In the genomic region with DNA sequence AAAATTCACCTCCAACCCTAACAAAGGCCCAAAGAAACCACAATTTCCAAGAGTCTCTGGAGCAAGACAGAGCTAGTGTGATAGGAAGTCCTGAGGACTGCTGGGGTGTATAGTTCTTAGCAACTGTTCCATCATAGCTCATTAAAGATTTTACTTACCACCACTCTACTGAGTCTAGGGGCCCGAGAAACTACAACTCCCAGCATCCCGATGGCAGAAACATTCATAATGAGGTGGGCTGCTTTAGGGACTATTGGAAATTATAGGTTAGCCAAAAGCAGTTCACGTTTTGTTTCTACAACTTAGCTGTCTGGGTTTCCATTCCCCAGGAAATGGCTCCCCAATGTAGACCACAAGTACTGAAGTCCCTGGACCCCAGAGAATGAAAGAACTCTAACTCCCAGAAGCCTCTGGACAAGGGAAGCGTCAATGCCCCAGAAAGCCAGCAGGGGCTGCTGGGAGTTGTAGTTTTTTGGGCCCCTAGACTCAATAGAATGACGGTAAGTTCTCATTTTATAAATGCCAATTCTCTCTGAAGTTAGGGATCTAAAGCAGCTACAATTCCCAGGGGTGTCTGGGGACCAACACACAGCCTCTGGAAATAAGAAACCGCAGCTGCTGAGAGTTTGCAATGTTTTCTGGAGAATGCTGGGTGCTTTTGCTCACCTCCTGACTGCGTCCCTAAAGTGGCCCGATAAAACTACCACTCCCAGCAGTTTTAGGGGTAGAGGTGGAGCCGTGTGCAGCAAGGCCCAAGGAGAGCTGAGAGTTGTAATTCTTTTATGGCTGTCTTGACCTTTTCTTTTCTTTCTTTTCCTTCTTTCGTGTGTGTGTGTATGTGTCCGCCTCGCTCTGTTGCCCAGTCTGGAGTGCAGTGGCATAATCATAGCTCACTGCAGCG, we compare ENCODE assay signal across 1 cellular context.
TF ChIP-seq lines count a peak whose summit lies in the region.

No MANE protein-coding gene starts in this region.

TF ChIP-seq in HepG2, 621 proteins besides CTCF, POLR2A, EP300 and RAD21 (continues in another document):
- TF ChIP-seq HCFC1 (IDR thresholded peaks at IDR 0.05; ENCODE audit: low read depth, low read length): peak; percentile 70
- TF ChIP-seq, protein P1, sequence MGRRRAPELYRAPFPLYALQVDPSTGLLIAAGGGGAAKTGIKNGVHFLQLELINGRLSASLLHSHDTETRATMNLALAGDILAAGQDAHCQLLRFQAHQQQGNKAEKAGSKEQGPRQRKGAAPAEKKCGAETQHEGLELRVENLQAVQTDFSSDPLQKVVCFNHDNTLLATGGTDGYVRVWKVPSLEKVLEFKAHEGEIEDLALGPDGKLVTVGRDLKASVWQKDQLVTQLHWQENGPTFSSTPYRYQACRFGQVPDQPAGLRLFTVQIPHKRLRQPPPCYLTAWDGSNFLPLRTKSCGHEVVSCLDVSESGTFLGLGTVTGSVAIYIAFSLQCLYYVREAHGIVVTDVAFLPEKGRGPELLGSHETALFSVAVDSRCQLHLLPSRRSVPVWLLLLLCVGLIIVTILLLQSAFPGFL (CRISPR knock-in tag; IDR thresholded peaks at IDR 0.05): no peak
- TF ChIP-seq ZNF616 (CRISPR knock-in tag; IDR thresholded peaks at IDR 0.05; ENCODE audit: low read depth): no peak
- no peak for TF ChIP-seq ZNF251 (CRISPR knock-in tag; IDR thresholded peaks at IDR 0.05)
- TF ChIP-seq, protein P2, sequence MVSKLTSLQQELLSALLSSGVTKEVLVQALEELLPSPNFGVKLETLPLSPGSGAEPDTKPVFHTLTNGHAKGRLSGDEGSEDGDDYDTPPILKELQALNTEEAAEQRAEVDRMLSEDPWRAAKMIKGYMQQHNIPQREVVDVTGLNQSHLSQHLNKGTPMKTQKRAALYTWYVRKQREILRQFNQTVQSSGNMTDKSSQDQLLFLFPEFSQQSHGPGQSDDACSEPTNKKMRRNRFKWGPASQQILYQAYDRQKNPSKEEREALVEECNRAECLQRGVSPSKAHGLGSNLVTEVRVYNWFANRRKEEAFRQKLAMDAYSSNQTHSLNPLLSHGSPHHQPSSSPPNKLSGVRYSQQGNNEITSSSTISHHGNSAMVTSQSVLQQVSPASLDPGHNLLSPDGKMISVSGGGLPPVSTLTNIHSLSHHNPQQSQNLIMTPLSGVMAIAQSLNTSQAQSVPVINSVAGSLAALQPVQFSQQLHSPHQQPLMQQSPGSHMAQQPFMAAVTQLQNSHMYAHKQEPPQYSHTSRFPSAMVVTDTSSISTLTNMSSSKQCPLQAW (CRISPR knock-in tag; IDR thresholded peaks at IDR 0.05): no peak
- peak; percentile 97 for TF ChIP-seq THAP11 (CRISPR knock-in tag; IDR thresholded peaks at IDR 0.05)
- no peak for TF ChIP-seq ZNF329 (CRISPR knock-in tag; IDR thresholded peaks at IDR 0.05; ENCODE audit: low read depth)
- TF ChIP-seq, protein P3, sequence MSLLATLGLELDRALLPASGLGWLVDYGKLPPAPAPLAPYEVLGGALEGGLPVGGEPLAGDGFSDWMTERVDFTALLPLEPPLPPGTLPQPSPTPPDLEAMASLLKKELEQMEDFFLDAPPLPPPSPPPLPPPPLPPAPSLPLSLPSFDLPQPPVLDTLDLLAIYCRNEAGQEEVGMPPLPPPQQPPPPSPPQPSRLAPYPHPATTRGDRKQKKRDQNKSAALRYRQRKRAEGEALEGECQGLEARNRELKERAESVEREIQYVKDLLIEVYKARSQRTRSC (CRISPR knock-in tag; IDR thresholded peaks at IDR 0.05; ENCODE audit: low read depth): no peak
- peak; percentile 9; the same call in 1 of the 2 replicates for TF ChIP-seq GABPA (IDR thresholded peaks at IDR 0.05; ENCODE audit: low read depth, low read length)
- peak; percentile 81 for TF ChIP-seq GABPA (CRISPR knock-in tag; IDR thresholded peaks at IDR 0.05; ENCODE audit: low read depth)
- TF ChIP-seq ZNF326 (CRISPR knock-in tag; IDR thresholded peaks at IDR 0.05; ENCODE audit: borderline replicate concordance): no peak
- TF ChIP-seq ZNF124 (CRISPR knock-in tag; IDR thresholded peaks at IDR 0.05): no peak
- peak; percentile 40; the same call in 1 of the 2 replicates for TF ChIP-seq SUZ12 (IDR thresholded peaks at IDR 0.05; ENCODE audit: low read depth, low read length)
- no peak for TF ChIP-seq CCAR2 (optimal IDR thresholded peaks at IDR 0.05; ENCODE audit: low read depth, low read length)
- TF ChIP-seq ZNF256 (CRISPR knock-in tag; conservative IDR thresholded peaks at IDR 0.05): no peak
- TF ChIP-seq NFRKB (IDR thresholded peaks at IDR 0.05): no peak
- no peak for TF ChIP-seq MED1 (CRISPR knock-in tag; IDR thresholded peaks at IDR 0.05)
- TF ChIP-seq, protein P4, sequence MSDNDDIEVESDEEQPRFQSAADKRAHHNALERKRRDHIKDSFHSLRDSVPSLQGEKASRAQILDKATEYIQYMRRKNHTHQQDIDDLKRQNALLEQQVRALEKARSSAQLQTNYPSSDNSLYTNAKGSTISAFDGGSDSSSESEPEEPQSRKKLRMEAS (IDR thresholded peaks at IDR 0.05): no peak
- peak; percentile 29; the same call in 1 of the 2 replicates for TF ChIP-seq ATF1 (CRISPR knock-in tag; IDR thresholded peaks at IDR 0.05)
- TF ChIP-seq, protein P5, sequence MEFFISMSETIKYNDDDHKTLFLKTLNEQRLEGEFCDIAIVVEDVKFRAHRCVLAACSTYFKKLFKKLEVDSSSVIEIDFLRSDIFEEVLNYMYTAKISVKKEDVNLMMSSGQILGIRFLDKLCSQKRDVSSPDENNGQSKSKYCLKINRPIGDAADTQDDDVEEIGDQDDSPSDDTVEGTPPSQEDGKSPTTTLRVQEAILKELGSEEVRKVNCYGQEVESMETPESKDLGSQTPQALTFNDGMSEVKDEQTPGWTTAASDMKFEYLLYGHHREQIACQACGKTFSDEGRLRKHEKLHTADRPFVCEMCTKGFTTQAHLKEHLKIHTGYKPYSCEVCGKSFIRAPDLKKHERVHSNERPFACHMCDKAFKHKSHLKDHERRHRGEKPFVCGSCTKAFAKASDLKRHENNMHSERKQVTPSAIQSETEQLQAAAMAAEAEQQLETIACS (CRISPR knock-in tag; IDR thresholded peaks at IDR 0.05): no peak
- TF ChIP-seq, protein P6, sequence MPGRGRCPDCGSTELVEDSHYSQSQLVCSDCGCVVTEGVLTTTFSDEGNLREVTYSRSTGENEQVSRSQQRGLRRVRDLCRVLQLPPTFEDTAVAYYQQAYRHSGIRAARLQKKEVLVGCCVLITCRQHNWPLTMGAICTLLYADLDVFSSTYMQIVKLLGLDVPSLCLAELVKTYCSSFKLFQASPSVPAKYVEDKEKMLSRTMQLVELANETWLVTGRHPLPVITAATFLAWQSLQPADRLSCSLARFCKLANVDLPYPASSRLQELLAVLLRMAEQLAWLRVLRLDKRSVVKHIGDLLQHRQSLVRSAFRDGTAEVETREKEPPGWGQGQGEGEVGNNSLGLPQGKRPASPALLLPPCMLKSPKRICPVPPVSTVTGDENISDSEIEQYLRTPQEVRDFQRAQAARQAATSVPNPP (CRISPR knock-in tag; IDR thresholded peaks at IDR 0.05): no peak
- no peak for TF ChIP-seq MAFF (IDR thresholded peaks at IDR 0.05; ENCODE audit: low read depth, low read length)
- TF ChIP-seq ZNF235 (CRISPR knock-in tag; IDR thresholded peaks at IDR 0.05; ENCODE audit: borderline replicate concordance): no peak
- TF ChIP-seq, protein P7, sequence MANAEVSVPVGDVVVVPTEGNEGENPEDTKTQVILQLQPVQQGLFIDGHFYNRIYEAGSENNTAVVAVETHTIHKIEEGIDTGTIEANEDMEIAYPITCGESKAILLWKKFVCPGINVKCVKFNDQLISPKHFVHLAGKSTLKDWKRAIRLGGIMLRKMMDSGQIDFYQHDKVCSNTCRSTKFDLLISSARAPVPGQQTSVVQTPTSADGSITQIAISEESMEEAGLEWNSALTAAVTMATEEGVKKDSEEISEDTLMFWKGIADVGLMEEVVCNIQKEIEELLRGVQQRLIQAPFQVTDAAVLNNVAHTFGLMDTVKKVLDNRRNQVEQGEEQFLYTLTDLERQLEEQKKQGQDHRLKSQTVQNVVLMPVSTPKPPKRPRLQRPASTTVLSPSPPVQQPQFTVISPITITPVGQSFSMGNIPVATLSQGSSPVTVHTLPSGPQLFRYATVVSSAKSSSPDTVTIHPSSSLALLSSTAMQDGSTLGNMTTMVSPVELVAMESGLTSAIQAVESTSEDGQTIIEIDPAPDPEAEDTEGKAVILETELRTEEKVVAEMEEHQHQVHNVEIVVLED (CRISPR knock-in tag; IDR thresholded peaks at IDR 0.05; ENCODE audit: borderline replicate concordance): no peak
- TF ChIP-seq ZNF567 (CRISPR knock-in tag; IDR thresholded peaks at IDR 0.05; ENCODE audit: borderline replicate concordance): no peak
- TF ChIP-seq, protein P8, sequence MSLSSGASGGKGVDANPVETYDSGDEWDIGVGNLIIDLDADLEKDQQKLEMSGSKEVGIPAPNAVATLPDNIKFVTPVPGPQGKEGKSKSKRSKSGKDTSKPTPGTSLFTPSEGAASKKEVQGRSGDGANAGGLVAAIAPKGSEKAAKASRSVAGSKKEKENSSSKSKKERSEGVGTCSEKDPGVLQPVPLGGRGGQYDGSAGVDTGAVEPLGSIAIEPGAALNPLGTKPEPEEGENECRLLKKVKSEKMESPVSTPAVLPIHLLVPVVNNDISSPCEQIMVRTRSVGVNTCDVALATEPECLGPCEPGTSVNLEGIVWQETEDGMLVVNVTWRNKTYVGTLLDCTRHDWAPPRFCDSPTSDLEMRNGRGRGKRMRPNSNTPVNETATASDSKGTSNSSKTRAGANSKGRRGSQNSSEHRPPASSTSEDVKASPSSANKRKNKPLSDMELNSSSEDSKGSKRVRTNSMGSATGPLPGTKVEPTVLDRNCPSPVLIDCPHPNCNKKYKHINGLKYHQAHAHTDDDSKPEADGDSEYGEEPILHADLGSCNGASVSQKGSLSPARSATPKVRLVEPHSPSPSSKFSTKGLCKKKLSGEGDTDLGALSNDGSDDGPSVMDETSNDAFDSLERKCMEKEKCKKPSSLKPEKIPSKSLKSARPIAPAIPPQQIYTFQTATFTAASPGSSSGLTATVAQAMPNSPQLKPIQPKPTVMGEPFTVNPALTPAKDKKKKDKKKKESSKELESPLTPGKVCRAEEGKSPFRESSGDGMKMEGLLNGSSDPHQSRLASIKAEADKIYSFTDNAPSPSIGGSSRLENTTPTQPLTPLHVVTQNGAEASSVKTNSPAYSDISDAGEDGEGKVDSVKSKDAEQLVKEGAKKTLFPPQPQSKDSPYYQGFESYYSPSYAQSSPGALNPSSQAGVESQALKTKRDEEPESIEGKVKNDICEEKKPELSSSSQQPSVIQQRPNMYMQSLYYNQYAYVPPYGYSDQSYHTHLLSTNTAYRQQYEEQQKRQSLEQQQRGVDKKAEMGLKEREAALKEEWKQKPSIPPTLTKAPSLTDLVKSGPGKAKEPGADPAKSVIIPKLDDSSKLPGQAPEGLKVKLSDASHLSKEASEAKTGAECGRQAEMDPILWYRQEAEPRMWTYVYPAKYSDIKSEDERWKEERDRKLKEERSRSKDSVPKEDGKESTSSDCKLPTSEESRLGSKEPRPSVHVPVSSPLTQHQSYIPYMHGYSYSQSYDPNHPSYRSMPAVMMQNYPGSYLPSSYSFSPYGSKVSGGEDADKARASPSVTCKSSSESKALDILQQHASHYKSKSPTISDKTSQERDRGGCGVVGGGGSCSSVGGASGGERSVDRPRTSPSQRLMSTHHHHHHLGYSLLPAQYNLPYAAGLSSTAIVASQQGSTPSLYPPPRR (CRISPR knock-in tag; IDR thresholded peaks at IDR 0.05; ENCODE audit: borderline replicate concordance): no peak
- TF ChIP-seq, protein P9, sequence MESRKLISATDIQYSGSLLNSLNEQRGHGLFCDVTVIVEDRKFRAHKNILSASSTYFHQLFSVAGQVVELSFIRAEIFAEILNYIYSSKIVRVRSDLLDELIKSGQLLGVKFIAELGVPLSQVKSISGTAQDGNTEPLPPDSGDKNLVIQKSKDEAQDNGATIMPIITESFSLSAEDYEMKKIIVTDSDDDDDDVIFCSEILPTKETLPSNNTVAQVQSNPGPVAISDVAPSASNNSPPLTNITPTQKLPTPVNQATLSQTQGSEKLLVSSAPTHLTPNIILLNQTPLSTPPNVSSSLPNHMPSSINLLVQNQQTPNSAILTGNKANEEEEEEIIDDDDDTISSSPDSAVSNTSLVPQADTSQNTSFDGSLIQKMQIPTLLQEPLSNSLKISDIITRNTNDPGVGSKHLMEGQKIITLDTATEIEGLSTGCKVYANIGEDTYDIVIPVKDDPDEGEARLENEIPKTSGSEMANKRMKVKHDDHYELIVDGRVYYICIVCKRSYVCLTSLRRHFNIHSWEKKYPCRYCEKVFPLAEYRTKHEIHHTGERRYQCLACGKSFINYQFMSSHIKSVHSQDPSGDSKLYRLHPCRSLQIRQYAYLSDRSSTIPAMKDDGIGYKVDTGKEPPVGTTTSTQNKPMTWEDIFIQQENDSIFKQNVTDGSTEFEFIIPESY (CRISPR knock-in tag; IDR thresholded peaks at IDR 0.05): peak; percentile 58; the same call in 1 of the 2 replicates
- TF ChIP-seq ZSCAN21 (CRISPR knock-in tag; IDR thresholded peaks at IDR 0.05; ENCODE audit: borderline replicate concordance): no peak
- no peak for TF ChIP-seq NFE2 (CRISPR knock-in tag; IDR thresholded peaks at IDR 0.05)
- TF ChIP-seq, protein P10, sequence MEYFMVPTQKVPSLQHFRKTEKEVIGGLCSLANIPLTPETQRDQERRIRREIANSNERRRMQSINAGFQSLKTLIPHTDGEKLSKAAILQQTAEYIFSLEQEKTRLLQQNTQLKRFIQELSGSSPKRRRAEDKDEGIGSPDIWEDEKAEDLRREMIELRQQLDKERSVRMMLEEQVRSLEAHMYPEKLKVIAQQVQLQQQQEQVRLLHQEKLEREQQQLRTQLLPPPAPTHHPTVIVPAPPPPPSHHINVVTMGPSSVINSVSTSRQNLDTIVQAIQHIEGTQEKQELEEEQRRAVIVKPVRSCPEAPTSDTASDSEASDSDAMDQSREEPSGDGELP (IDR thresholded peaks at IDR 0.05; ENCODE audit: borderline replicate concordance, low read depth): no peak
- TF ChIP-seq ZFP36 (IDR thresholded peaks at IDR 0.05; ENCODE audit: borderline replicate concordance, low read depth, low read length, partially characterized antibody): no peak
- TF ChIP-seq ZNF709 (CRISPR knock-in tag; IDR thresholded peaks at IDR 0.05): no peak
- TF ChIP-seq NKX3-1 (CRISPR knock-in tag; IDR thresholded peaks at IDR 0.05): no peak
- TF ChIP-seq, protein P11, sequence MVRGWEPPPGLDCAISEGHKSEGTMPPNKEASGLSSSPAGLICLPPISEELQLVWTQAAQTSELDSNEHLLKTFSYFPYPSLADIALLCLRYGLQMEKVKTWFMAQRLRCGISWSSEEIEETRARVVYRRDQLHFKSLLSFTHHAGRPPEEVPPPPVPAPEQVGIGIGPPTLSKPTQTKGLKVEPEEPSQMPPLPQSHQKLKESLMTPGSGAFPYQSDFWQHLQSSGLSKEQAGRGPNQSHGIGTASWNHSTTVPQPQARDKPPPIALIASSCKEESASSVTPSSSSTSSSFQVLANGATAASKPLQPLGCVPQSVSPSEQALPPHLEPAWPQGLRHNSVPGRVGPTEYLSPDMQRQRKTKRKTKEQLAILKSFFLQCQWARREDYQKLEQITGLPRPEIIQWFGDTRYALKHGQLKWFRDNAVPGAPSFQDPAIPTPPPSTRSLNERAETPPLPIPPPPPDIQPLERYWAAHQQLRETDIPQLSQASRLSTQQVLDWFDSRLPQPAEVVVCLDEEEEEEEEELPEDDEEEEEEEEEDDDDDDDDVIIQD (CRISPR knock-in tag; IDR thresholded peaks at IDR 0.05; ENCODE audit: low read depth): no peak
- TF ChIP-seq GABPB1 (CRISPR knock-in tag; IDR thresholded peaks at IDR 0.05): peak; percentile 63
- TF ChIP-seq RARA (CRISPR knock-in tag; IDR thresholded peaks at IDR 0.05): no peak
- no peak for TF ChIP-seq HOXD1 (CRISPR knock-in tag; IDR thresholded peaks at IDR 0.05)
